In genomic region chr3:112437146-112438022, GRCh38 we compare ENCODE assay signal across 8 cellular contexts.
DNase-seq lines count a peak whose midpoint lies in the region; ATAC-seq and TF ChIP-seq lines count a peak whose summit lies in the region.

No MANE protein-coding gene starts in this region.

- H2BK5ac ChIP-seq in H9 (ENCODE audit: insufficient read length, low read length), result no peak overlapping the region

- H3K79me2 ChIP-seq in H9 (ENCODE audit: insufficient read depth, low read length), result no peaks in the 10 kb centered on the region

- no peak overlapping the region for H4K91ac ChIP-seq in H9 (ENCODE audit: insufficient read length, low read depth, low read length)

- H3K4me3 Mint-ChIP-seq in H9, result no peak overlapping the region

- no peak overlapping the region for H3K14ac ChIP-seq in H9 (ENCODE audit: insufficient read depth, low read length)

- H4K20me1 ChIP-seq in H9 (ENCODE audit: control insufficient read depth, insufficient read depth, insufficient read length), result no peaks in the 10 kb centered on the region

- H3K27ac Mint-ChIP-seq in H9, result no peak overlapping the region

- no peak for ATAC-seq in HG03196 (IDR thresholded peaks at IDR 0.05; ENCODE audit: unreplicated experiment)
- no peak for ATAC-seq in GM21619 (IDR thresholded peaks at IDR 0.05; ENCODE audit: unreplicated experiment)

- no peak overlapping the region for H2BK15ac ChIP-seq in H9 (ENCODE audit: low read depth, low read length)

- no peaks in the 10 kb centered on the region for H3K27me3 ChIP-seq in H9 (ENCODE audit: insufficient read depth, low read length)
- no peaks in the 10 kb centered on the region for H3K27me3 ChIP-seq in spleen (replicated peaks in 1 of 7)

- TF ChIP-seq POLR2A in spleen (IDR thresholded peaks at IDR 0.05), result no peak

- H3K56ac ChIP-seq in H9 (ENCODE audit: insufficient read length, low read depth, low read length), result no peak overlapping the region

- TF ChIP-seq CTCF in H9 (conservative IDR thresholded peaks at IDR 0.05), result peak; percentile 70
- peak in 8 of 11 experiments; percentile 14 to 37 (median 26) for TF ChIP-seq CTCF in spleen (IDR thresholded peaks at IDR 0.05 in 8 of 11, conservative IDR thresholded peaks at IDR 0.05 in 3 of 11)

- H2BK120ac ChIP-seq in H9 (ENCODE audit: low read depth, low read length, poor library complexity, severe bottlenecking), result no peak overlapping the region

- no peaks in the 10 kb centered on the region for H3K36me3 ChIP-seq in spleen

- no peak overlapping the region for H2BK20ac ChIP-seq in H9 (ENCODE audit: low read depth, low read length, poor library complexity, severe bottlenecking)

- H3K9ac ChIP-seq in H9 (ENCODE audit: extremely low read depth, insufficient read length, low read length), result no peak overlapping the region

- H3K23me2 ChIP-seq in H9 (ENCODE audit: insufficient read length, low read depth, low read length, poor library complexity, severe bottlenecking), result no peaks in the 10 kb centered on the region

- H4K5ac ChIP-seq in H9 (ENCODE audit: insufficient read length, low read depth, low read length), result no peak overlapping the region

- H2AK5ac ChIP-seq in H9 (ENCODE audit: insufficient read length, low read length), result no peak overlapping the region

- no peak overlapping the region for H3K23ac ChIP-seq in H9 (ENCODE audit: insufficient read length, low read depth, low read length)

- DNase-seq in EL (peak; percentile 39), H9 (peak; percentile 45), RPMI7951 (ENCODE audit: low read depth) (peak; percentile 50), epithelial cell of prostate (ENCODE audit: low read depth, low spot score) (peak; percentile 3), spleen (no peak)
- no peak for DNase-seq in stimulated activated naive CD4-positive, alpha-beta T cell (lab: John Stamatoyannopoulos, UW)

- no peak overlapping the region for H2BK12ac ChIP-seq in H9 (ENCODE audit: insufficient read length, low read depth, low read length)

- H3K4me1 Mint-ChIP-seq in H9, result no peaks in the 10 kb centered on the region

- peaks cover 8% of the 10 kb centered on the region for H3K9me3 ChIP-seq in H9 (ENCODE audit: control insufficient read depth, low read depth, low read length)
- peaks cover 0 to 15% (median 6%) of the 10 kb centered on the region in 8 donors for H3K9me3 ChIP-seq in spleen

- no peaks in the 10 kb centered on the region for H3K79me1 ChIP-seq in H9 (ENCODE audit: insufficient read depth, low read depth, low read length, poor library complexity, severe bottlenecking)

- peaks cover 31 to 59% (median 49%) of the 10 kb centered on the region in 3 experiments for H3K36me3 Mint-ChIP-seq in H9 (ENCODE audit: insufficient read depth in 1 of 3, low read depth in 3 of 3)

- intact Hi-C loops in spleen (cut with DNase I; ENCODE audit: low total_unique reads), result no loop called here

- no peak overlapping the region for H3K4me2 ChIP-seq in H9 (ENCODE audit: insufficient read depth, insufficient read length, low read length)

- no peak overlapping the region for H3K18ac ChIP-seq in H9 (ENCODE audit: insufficient read length, low read depth, low read length)

- no peak overlapping the region for H2AFZ ChIP-seq in H9 (ENCODE audit: low read length)

- H3K4ac ChIP-seq in H9 (ENCODE audit: low read depth, low read length), result no peak overlapping the region

- H3K27ac ChIP-seq in H9 (ENCODE audit: insufficient read length, low read depth, low read length) (no peak overlapping the region), epithelial cell of prostate (no peak overlapping the region), spleen (no peak overlapping the region)

- H3K4me1 ChIP-seq in H9 (ENCODE audit: insufficient read depth, low read length) (no peaks in the 10 kb centered on the region), spleen (peaks cover 0 to 10% (median 0%) of the 10 kb centered on the region in 6 donors)

- H4K8ac ChIP-seq in H9 (replicated peaks; ENCODE audit: insufficient read length, low read depth, low read length), result no peak overlapping the region

- H3T11ph ChIP-seq in H9 (ENCODE audit: low read length), result no peak overlapping the region

- no CpG with 5 or more reads among the region's 6 CpGs for WGBS in H9 (ENCODE audit: extremely low coverage, insufficient read length, low lambda C conversion rate)
- 83 to 94% (median 90%) methylated on average over 5 to 6 of the region's 6 CpGs for WGBS in spleen, 5 donors

- no peaks in the 10 kb centered on the region; the same call in 1 of the 2 replicates for H3K27me3 Mint-ChIP-seq in H9 (ENCODE audit: low read depth)

- H3K4me3 ChIP-seq in spleen, result no peak overlapping the region

- H3K9me3 Mint-ChIP-seq in H9, result peaks cover 46 to 56% of the 10 kb centered on the region in 2 experiments

Comparison
In these comparisons a context has a peak if more than half of its experiments do, and no peak if none do; other contexts are left out.
1. DNase-seq: peak in EL (single experiment), H9 (single experiment), RPMI7951 (single experiment) and epithelial cell of prostate (single experiment); none in spleen (single experiment) and stimulated activated naive CD4-positive, alpha-beta T cell (0 of 6).